8 cellular contexts compared by ENCODE assay signal in genomic region chr4:8176547-8177399, GRCh38. TPM values are rescaled to one million over a fixed set of nuclear protein-coding genes. Genes with fewer than 3 reads are reported as not detected.
DNase-seq lines count a peak whose midpoint lies in the region; ATAC-seq and TF ChIP-seq lines count a peak whose summit lies in the region.

No MANE protein-coding gene starts in this region.

- H3K4me1 ChIP-seq in DND-41 (ENCODE audit: insufficient read depth, low read length) = peaks cover 12% of the 10 kb centered on the region
- no peaks in the 10 kb centered on the region for H3K4me1 ChIP-seq in OCI-LY7 (ENCODE audit: insufficient read depth, low read length, poor library complexity, severe bottlenecking)

- H3K9ac ChIP-seq in DND-41 (ENCODE audit: low read depth, low read length) = no peak overlapping the region

- no peaks in the 10 kb centered on the region for H3K9me2 ChIP-seq in OCI-LY7 (ENCODE audit: insufficient read depth, low read length)

- H3K4me2 ChIP-seq in DND-41 (ENCODE audit: insufficient read depth, low read length) = no peak overlapping the region
- no peak overlapping the region for H3K4me2 ChIP-seq in OCI-LY7 (ENCODE audit: low read length)

- intact Hi-C loops in OCI-LY7 (cut with micrococcal nuclease; ENCODE audit: unreplicated experiment) = loop anchor here (1.0 to 2.0 kb wide), 3 partner anchors 16 to 226 kb away; no protein-coding TSS in a partner anchor

- in situ Hi-C loops in astrocyte of the cerebellum (cut with HindIII; ENCODE audit: low sequenced_read_pairs) = no loop called here

- ATAC-seq in DND-41 (ENCODE audit: insufficient read depth, low read depth) = peak; percentile 98
- ATAC-seq in GM19372 (IDR thresholded peaks at IDR 0.05; ENCODE audit: low read depth, unreplicated experiment) = peak; percentile 60
- peak; percentile 62 for ATAC-seq in HG03439 (IDR thresholded peaks at IDR 0.05; ENCODE audit: unreplicated experiment)
- no peak for ATAC-seq in GM21717 (IDR thresholded peaks at IDR 0.05; ENCODE audit: unreplicated experiment)

- BruUV-seq in OCI-LY7 (replicated peaks; lab: Mats Ljungman, UMichigan) = no TSS peak

- TF ChIP-seq CTCF in DND-41 (IDR thresholded peaks at IDR 0.05; ENCODE audit: borderline replicate concordance, extremely low read depth, low read length, poor library complexity, severe bottlenecking) (peak; percentile 93), OCI-LY7 (conservative IDR thresholded peaks at IDR 0.05; ENCODE audit: low read length) (peak; percentile 86), astrocyte of the cerebellum (IDR thresholded peaks at IDR 0.05; ENCODE audit: low read depth, low read length, missing control alignments) (peak; percentile 94)

- CTCF ChIA-PET in OCI-LY7 (lab: Charles Lee; ENCODE audit: unreplicated experiment) = interaction anchor here (0.5 to 1.7 kb wide), 10 partner anchors 15 to 65 kb away, joined by 3 to 17 read pairs (median 5); partner anchors contain the start of gene SH3TC1

- POLR2A ChIA-PET in OCI-LY7 (lab: Charles Lee) = interaction anchor here (0.7 to 1.7 kb wide), 3 partner anchors 15 to 20 kb away, joined by 3 to 8 read pairs (median 7); no protein-coding TSS in a partner anchor

- H3K4me3 ChIP-seq in DND-41 (ENCODE audit: low read depth in 1 of 2, low read length in 2 of 2) (no peak overlapping the region), OCI-LY7 (ENCODE audit: low read depth, low read length, poor library complexity, severe bottlenecking) (no peak overlapping the region), astrocyte of the cerebellum (ENCODE audit: low read depth, low read length) (no peak overlapping the region)

- H3K9me3 ChIP-seq in DND-41 (ENCODE audit: insufficient read depth, low read length, severe bottlenecking) (no peaks in the 10 kb centered on the region), OCI-LY7 (ENCODE audit: low read length) (no peaks in the 10 kb centered on the region)

- no peaks in the 10 kb centered on the region for H3K36me3 ChIP-seq in DND-41 (ENCODE audit: insufficient read depth, low read length)
- H3K36me3 ChIP-seq in OCI-LY7 (ENCODE audit: insufficient read depth, low read length) = no peaks in the 10 kb centered on the region

- no peak overlapping the region for H2AFZ ChIP-seq in DND-41 (ENCODE audit: low read depth, low read length)
- H2AFZ ChIP-seq in OCI-LY7 (ENCODE audit: low read length) = no peak overlapping the region

- H3K27ac ChIP-seq in DND-41 (ENCODE audit: low read length) (no peak overlapping the region), OCI-LY7 (ENCODE audit: low read depth, low read length, poor library complexity, severe bottlenecking) (no peak overlapping the region)

- H4K20me1 ChIP-seq in DND-41 (ENCODE audit: insufficient read depth, low read length) (0 out of 2 replicates have a peak, but pooled peaks cover 4% of the 10 kb centered on the region), OCI-LY7 (ENCODE audit: insufficient read depth, low read length) (no peaks in the 10 kb centered on the region)

- H3K79me2 ChIP-seq in DND-41 (ENCODE audit: insufficient read depth, low read length) = no peaks in the 10 kb centered on the region
- no peaks in the 10 kb centered on the region for H3K79me2 ChIP-seq in OCI-LY7 (ENCODE audit: insufficient read depth, low read depth, low read length)

- H3K27me3 ChIP-seq in DND-41 (ENCODE audit: insufficient read depth, low read length, poor library complexity) = no peaks in the 10 kb centered on the region

- DNase-seq in DND-41 = peak; percentile 73
- DNase-seq in OCI-LY7 (ENCODE audit: low spot score) = peak; percentile 71
- peak; percentile 23 for DNase-seq in astrocyte of the cerebellum (ENCODE audit: low read depth)
- DNase-seq in iPS-NIHi11 (ENCODE audit: low spot score) = peak; percentile 86
- peak; percentile 6 to 55 (median 30) for DNase-seq in stimulated activated naive CD4-positive, alpha-beta T cell (lab: John Stamatoyannopoulos, UW)

RNA-seq across cellular contexts. Expression of gene ABLIM2, which starts 18.2 kb away (rescaled TPM):
- total RNA-seq in OCI-LY7 (2014; rRNA removed; shearing (Covaris generic)) = 0.23 and 0.76 TPM in 2 replicates
- total RNA-seq in OCI-LY7 (2022) = 0.72 TPM in 1 of 2 replicates, not detected in the other

RNA-seq across cellular contexts. Expression of gene SH3TC1, which starts 22.3 kb away (rescaled TPM):
- total RNA-seq in OCI-LY7 (2014; rRNA removed; shearing (Covaris generic)) = 15.3 and 17.5 TPM in 2 replicates
- total RNA-seq in OCI-LY7 (2022) = 27.3 and 42.4 TPM in 2 replicates

Comparison
In these comparisons a context has a peak if more than half of its experiments do, and no peak if none do; other contexts are left out.
1. DNase-seq: peak in every context shown above with its lines; median percentile 86 in iPS-NIHi11; 73 in DND-41; 71 in OCI-LY7; 30 in stimulated activated naive CD4-positive, alpha-beta T cell; 23 in astrocyte of the cerebellum.